ENCODE assay signal across 1 cellular context in the genomic region with DNA sequence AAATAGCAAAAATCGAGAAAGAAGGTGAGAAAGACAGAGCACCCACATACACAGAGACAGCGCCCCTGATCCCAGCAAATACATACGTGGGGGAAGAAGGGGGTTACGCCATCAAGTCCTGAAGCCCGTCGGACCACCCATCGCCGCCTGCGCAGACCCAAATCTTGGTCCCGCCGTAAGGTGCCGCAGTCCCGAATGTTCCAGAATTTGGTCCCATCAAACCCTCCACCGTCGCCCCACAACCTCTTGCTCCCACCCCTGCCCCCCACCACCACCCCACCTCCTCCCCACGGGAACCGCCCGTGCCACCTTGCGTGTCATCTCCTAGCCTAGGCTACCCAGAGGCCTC.
TF ChIP-seq lines count a peak whose summit lies in the region.

No MANE protein-coding gene starts in this region.

TF ChIP-seq in GM23338, 12 proteins besides CTCF, POLR2A, EP300 and RAD21 (continued from another document):
- no peak for TF ChIP-seq ZNF462 (CRISPR knock-in tag; IDR thresholded peaks at IDR 0.05)
- TF ChIP-seq CREB1 (CRISPR knock-in tag; IDR thresholded peaks at IDR 0.05; ENCODE audit: low read depth) = no peak
- TF ChIP-seq JUNB (IDR thresholded peaks at IDR 0.05; ENCODE audit: unreplicated experiment) = no peak
- no peak for TF ChIP-seq NANOG (IDR thresholded peaks at IDR 0.05; ENCODE audit: borderline replicate concordance)
- no peak for TF ChIP-seq ZNF331 (CRISPR knock-in tag; IDR thresholded peaks at IDR 0.05; ENCODE audit: low read depth)
